In the genomic region with DNA sequence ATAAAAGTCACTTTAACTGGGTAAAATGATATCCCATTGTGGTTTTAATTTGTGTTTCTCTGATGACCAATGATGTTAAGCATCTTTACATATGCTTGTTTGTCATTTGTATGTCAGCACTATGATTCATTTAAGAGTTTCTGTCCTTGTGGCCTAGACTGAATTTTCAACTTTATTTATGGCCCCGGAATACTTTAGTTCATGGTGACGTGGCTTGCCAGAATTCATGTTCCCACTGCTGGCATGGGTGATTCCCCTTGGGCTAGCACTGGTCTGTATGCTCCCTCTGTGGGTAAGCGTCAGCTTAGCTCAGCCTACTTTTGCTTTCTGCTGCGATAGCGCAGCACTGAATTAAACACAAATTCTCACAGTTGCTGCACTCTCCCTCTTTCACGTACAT, we compare ENCODE assay signal across 1 cellular context.
TF ChIP-seq lines count a peak whose summit lies in the region.

No MANE protein-coding gene starts in this region.

TF ChIP-seq in SK-N-SH, 30 proteins besides CTCF, POLR2A, EP300 and RAD21 (continued from another document):
- TF ChIP-seq RXRA (IDR thresholded peaks at IDR 0.05; ENCODE audit: borderline replicate concordance, low read depth) (peak; percentile 44; the same call in 1 of the 2 replicates), FOSL2 (IDR thresholded peaks at IDR 0.05; ENCODE audit: borderline replicate concordance, low read depth) (peak; percentile 56; the same call in 1 of the 2 replicates), TCF12 (IDR thresholded peaks at IDR 0.05) (peak; percentile 88), GABPA (IDR thresholded peaks at IDR 0.05; ENCODE audit: low read depth) (no peak), TEAD4 (IDR thresholded peaks at IDR 0.05; ENCODE audit: borderline replicate concordance, insufficient read depth) (peak; percentile 57; the same call in 1 of the 2 replicates), POLR2AphosphoS5 (IDR thresholded peaks at IDR 0.05; ENCODE audit: low read depth, low read length) (peak; percentile 29; the same call in 1 of the 2 replicates), RFX5 (IDR thresholded peaks at IDR 0.05; ENCODE audit: low read length) (no peak), RCOR1 (IDR thresholded peaks at IDR 0.05; ENCODE audit: low read length) (no peak), MEF2A (IDR thresholded peaks at IDR 0.05; ENCODE audit: borderline replicate concordance, low read depth) (peak; percentile 68; the same call in 1 of the 2 replicates), JUND (IDR thresholded peaks at IDR 0.05) (peak; percentile 79), NFIC (IDR thresholded peaks at IDR 0.05; ENCODE audit: borderline replicate concordance) (peak; percentile 69)
- TF ChIP-seq, protein P1, sequence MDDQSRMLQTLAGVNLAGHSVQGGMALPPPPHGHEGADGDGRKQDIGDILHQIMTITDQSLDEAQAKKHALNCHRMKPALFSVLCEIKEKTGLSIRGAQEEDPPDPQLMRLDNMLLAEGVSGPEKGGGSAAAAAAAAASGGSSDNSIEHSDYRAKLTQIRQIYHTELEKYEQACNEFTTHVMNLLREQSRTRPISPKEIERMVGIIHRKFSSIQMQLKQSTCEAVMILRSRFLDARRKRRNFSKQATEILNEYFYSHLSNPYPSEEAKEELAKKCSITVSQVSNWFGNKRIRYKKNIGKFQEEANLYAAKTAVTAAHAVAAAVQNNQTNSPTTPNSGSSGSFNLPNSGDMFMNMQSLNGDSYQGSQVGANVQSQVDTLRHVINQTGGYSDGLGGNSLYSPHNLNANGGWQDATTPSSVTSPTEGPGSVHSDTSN (IDR thresholded peaks at IDR 0.05) = peak; percentile 94
- TF ChIP-seq, protein P2, sequence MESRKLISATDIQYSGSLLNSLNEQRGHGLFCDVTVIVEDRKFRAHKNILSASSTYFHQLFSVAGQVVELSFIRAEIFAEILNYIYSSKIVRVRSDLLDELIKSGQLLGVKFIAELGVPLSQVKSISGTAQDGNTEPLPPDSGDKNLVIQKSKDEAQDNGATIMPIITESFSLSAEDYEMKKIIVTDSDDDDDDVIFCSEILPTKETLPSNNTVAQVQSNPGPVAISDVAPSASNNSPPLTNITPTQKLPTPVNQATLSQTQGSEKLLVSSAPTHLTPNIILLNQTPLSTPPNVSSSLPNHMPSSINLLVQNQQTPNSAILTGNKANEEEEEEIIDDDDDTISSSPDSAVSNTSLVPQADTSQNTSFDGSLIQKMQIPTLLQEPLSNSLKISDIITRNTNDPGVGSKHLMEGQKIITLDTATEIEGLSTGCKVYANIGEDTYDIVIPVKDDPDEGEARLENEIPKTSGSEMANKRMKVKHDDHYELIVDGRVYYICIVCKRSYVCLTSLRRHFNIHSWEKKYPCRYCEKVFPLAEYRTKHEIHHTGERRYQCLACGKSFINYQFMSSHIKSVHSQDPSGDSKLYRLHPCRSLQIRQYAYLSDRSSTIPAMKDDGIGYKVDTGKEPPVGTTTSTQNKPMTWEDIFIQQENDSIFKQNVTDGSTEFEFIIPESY (IDR thresholded peaks at IDR 0.05; ENCODE audit: borderline replicate concordance, low read depth) = 0 out of 2 replicates have a peak, but pooled peaks have one; percentile 47
- TF ChIP-seq, protein P3, sequence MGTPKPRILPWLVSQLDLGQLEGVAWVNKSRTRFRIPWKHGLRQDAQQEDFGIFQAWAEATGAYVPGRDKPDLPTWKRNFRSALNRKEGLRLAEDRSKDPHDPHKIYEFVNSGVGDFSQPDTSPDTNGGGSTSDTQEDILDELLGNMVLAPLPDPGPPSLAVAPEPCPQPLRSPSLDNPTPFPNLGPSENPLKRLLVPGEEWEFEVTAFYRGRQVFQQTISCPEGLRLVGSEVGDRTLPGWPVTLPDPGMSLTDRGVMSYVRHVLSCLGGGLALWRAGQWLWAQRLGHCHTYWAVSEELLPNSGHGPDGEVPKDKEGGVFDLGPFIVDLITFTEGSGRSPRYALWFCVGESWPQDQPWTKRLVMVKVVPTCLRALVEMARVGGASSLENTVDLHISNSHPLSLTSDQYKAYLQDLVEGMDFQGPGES (IDR thresholded peaks at IDR 0.05; ENCODE audit: low read depth, low read length) = no peak
